8 cellular contexts compared by ENCODE assay signal in genomic region chr5:134524826-134525686, GRCh38. TPM values are rescaled to one million over a fixed set of nuclear protein-coding genes. Genes with fewer than 3 reads are reported as not detected.
A peak's percentile ranks its signal among the peaks of the same experiment; 100 is the strongest.
DNase-seq lines count a peak whose midpoint lies in the region; ATAC-seq and TF ChIP-seq lines count a peak whose summit lies in the region.

Gene JADE2, plus strand, starts transcription at chr5:134525670. Its CDS starts 10,188 bp downstream, at chr5:134535858.

- H3K27ac Mint-ChIP-seq in activated CD4-positive, alpha-beta memory T cell treated with anti-CD3 and anti-CD28 coated beads for 36 hours, result peak within 1 kb of the TSS; percentile 98

- intact Hi-C loops in activated CD4-positive, alpha-beta memory T cell treated with anti-CD3 and anti-CD28 coated beads for 36 hours (cut with micrococcal nuclease), result loop anchor here (1.0 to 10.0 kb wide), 6 partner anchors 14 to 350 kb away; partner anchors contain the start of genes PPP2CA, SEC24A and SKP1
- intact Hi-C loops in right lobe of liver (cut with DNase I), result loop anchor here in 1 of 2 donors (5.0 kb wide), 1 partner anchor 47 kb away; no protein-coding TSS in a partner anchor

- peak within 1 kb of the TSS; percentile 96 to 98 (median 97) for H3K27ac ChIP-seq in right lobe of liver

- TF ChIP-seq POLR2A in right lobe of liver (IDR thresholded peaks at IDR 0.05), result no peak

- peak within 1 kb of the TSS; percentile 96 for H3K4me3 Mint-ChIP-seq in activated CD4-positive, alpha-beta memory T cell treated with anti-CD3 and anti-CD28 coated beads for 36 hours

- peaks cover 31% of the 10 kb centered on the region for H3K4me1 Mint-ChIP-seq in activated CD4-positive, alpha-beta memory T cell treated with anti-CD3 and anti-CD28 coated beads for 36 hours (ENCODE audit: low read depth)

- H3K4me3 ChIP-seq in right lobe of liver, result peak within 1 kb of the TSS; percentile 73 to 88 (median 87)

- TF ChIP-seq CTCF in GM10266 (IDR thresholded peaks at IDR 0.05; ENCODE audit: control insufficient read depth, insufficient read depth, low read depth, missing control alignments) (no peak), right lobe of liver (IDR thresholded peaks at IDR 0.05) (no peak)

- WGBS in right lobe of liver (ENCODE audit: insufficient coverage, low coverage, low lambda C conversion rate, missing lambda C conversion rate), result 0% methylated on average over 36 of the region's 57 CpGs

- peak; percentile 30 for ATAC-seq in HG02623 (IDR thresholded peaks at IDR 0.05; ENCODE audit: unreplicated experiment)
- peak; percentile 38 to 61 (median 48) for ATAC-seq in right lobe of liver

- no peaks in the 10 kb centered on the region for H3K27me3 ChIP-seq in right lobe of liver

- H3K27me3 Mint-ChIP-seq in activated CD4-positive, alpha-beta memory T cell treated with anti-CD3 and anti-CD28 coated beads for 36 hours, result no peaks in the 10 kb centered on the region

- CTCF ChIA-PET in activated CD4-positive, alpha-beta memory T cell treated with anti-CD3 and anti-CD28 coated beads for 36 hours (lab: Charles Lee), result interaction anchor here (0.6 to 6.6 kb wide), 7 partner anchors 22 to 153 kb away, joined by 3 to 65 read pairs (median 3); partner anchors contain the start of genes CDKN2AIPNL and UBE2B

- H3K9me3 ChIP-seq in right lobe of liver, result no peaks in the 10 kb centered on the region

- POLR2A ChIA-PET in activated CD4-positive, alpha-beta memory T cell treated with anti-CD3 and anti-CD28 coated beads for 36 hours (lab: Charles Lee), result interaction anchor here (0.6 to 4.1 kb wide), 11 partner anchors 8 to 155 kb away, joined by 3 to 26 read pairs (median 6); partner anchors contain the start of genes CDKN2AIPNL and SEC24A

- DNase-seq in GM10266 (ENCODE audit: extremely low spot score) (peak; percentile 88), NCI-H446 (lab: John Stamatoyannopoulos, UW) (peak; percentile 22 to 71), dermis microvascular lymphatic vessel endothelial cell (ENCODE audit: low read depth in 2 of 2) (peak; percentile 30 to 65), right lobe of liver (peak; percentile 73 to 82 (median 81)), ecto neural progenitor cell (ENCODE audit: low spot score) (no peak)
- DNase-seq in activated CD4-positive, alpha-beta memory T cell treated with anti-CD3 and anti-CD28 coated beads for 36 hours, result peak; percentile 83
- DNase-seq in stimulated activated CD4-positive, alpha-beta T cell treated with anti-CD3 and anti-CD28 coated beads, Interleukin-4, amount 100 ng/mL, for 24 hours, result peak; percentile 76

- peaks cover 2% of the 10 kb centered on the region for H3K36me3 Mint-ChIP-seq in activated CD4-positive, alpha-beta memory T cell treated with anti-CD3 and anti-CD28 coated beads for 36 hours

- peaks cover 0 to 31% (median 12%) of the 10 kb centered on the region in 4 donors for H3K4me1 ChIP-seq in right lobe of liver

- H3K36me3 ChIP-seq in right lobe of liver, result no peaks in the 10 kb centered on the region

- H3K9me3 Mint-ChIP-seq in activated CD4-positive, alpha-beta memory T cell treated with anti-CD3 and anti-CD28 coated beads for 36 hours, result no peaks in the 10 kb centered on the region

RNA-seq across cellular contexts. Expression of gene JADE2, which starts in this region (rescaled TPM):
- total RNA-seq in activated CD4-positive, alpha-beta memory T cell treated with anti-CD3 and anti-CD28 coated beads for 36 hours, result 10 to 100 TPM; 79.4 to 81.6 TPM
- total RNA-seq in dermis microvascular lymphatic vessel endothelial cell, result 12.5 and 17.3 TPM in 2 replicates
- total RNA-seq in right lobe of liver, result 10 to 100 TPM in 1 of 6 experiments, 1 to 10 TPM in 5; 6.1 to 14.8 (median 8.4) TPM
